Comparison of ENCODE assay signal across 8 cellular contexts in the genomic region with DNA sequence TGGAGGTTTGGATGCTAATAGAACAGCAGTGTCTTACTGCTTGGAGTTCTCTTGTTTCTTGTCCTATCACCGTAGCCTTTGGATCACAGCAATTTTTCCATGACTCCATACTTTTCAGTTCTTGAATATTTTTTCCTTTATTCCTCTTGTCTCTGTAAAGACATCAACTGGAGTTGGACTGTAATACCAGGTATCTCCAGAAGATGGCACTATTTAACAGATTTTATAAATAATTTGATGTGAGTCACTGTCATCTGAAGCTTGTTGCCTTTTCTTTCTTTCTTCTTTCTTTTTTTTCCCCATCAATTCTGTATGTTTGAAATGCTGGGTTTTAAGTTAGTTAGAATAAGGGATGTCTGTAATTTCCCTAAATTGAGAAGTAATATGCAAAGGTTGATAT. TPM values are rescaled to one million over a fixed set of nuclear protein-coding genes. Genes with fewer than 3 reads are reported as not detected.
A peak's percentile ranks its signal among the peaks of the same experiment; 100 is the strongest.
DNase-seq lines count a peak whose midpoint lies in the region; ATAC-seq, FAIRE-seq and TF ChIP-seq lines count a peak whose summit lies in the region.

No MANE protein-coding gene starts in this region.

- H3K4me1 Mint-ChIP-seq in activated naive CD8-positive, alpha-beta T cell treated with anti-CD3 and anti-CD28 coated beads, Interleukin-2, amount 50 U/mL, for 24 hours = no peaks in the 10 kb centered on the region

- H3K27me3 Mint-ChIP-seq in activated naive CD8-positive, alpha-beta T cell treated with anti-CD3 and anti-CD28 coated beads, Interleukin-2, amount 50 U/mL, for 24 hours = no peaks in the 10 kb centered on the region

- FAIRE-seq in frontal cortex (lab: Jason Lieb, UNC) = peak; percentile 74

- peaks cover 20% of the 10 kb centered on the region for H3K36me3 Mint-ChIP-seq in activated naive CD8-positive, alpha-beta T cell treated with anti-CD3 and anti-CD28 coated beads, Interleukin-2, amount 50 U/mL, for 24 hours (ENCODE audit: low read depth)

- no peaks in the 10 kb centered on the region for H3K9me3 ChIP-seq in SK-N-MC (ENCODE audit: low read depth, low read length)

- in situ Hi-C loops in Caki2 (cut with HindIII; ENCODE audit: low pct_unique_long_range_greater_than_20kb, low sequenced_read_pairs) = no loop called here

- H3K4me3 Mint-ChIP-seq in activated naive CD8-positive, alpha-beta T cell treated with anti-CD3 and anti-CD28 coated beads, Interleukin-2, amount 50 U/mL, for 24 hours = no peak overlapping the region

- no peak for ATAC-seq in HG03571 (IDR thresholded peaks at IDR 0.05; ENCODE audit: unreplicated experiment)
- no peak for ATAC-seq in activated naive CD8-positive, alpha-beta T cell treated with anti-CD3 and anti-CD28 coated beads, Interleukin-2, amount 50 U/mL, for 24 hours

- H3K27ac ChIP-seq in SK-N-MC = no peak overlapping the region

- H3K9ac ChIP-seq in SK-N-MC (ENCODE audit: insufficient read length) = no peak overlapping the region

- no peaks in the 10 kb centered on the region for H3K9me3 Mint-ChIP-seq in activated naive CD8-positive, alpha-beta T cell treated with anti-CD3 and anti-CD28 coated beads, Interleukin-2, amount 50 U/mL, for 24 hours

- peak; percentile 8 for TF ChIP-seq CTCF in HFF-Myc (IDR thresholded peaks at IDR 0.05; ENCODE audit: low read depth, low read length, missing control alignments)

- no peak overlapping the region for H3K4me3 ChIP-seq in HFF-Myc (replicated peaks; ENCODE audit: low read depth, low read length)
- H3K4me3 ChIP-seq in SK-N-MC = no peak overlapping the region

- DNase-seq in Caki2 (ENCODE audit: low read depth) = peak; percentile 45
- DNase-seq in HFF-Myc (ENCODE audit: extremely low read depth, low read depth) = peak; percentile 46
- peak; percentile 35 for DNase-seq in SK-N-MC (ENCODE audit: low read depth, low spot score)
- DNase-seq in frontal cortex (ENCODE audit: low spot score in 2 of 2) = no peak
- DNase-seq in superior temporal gyrus (ENCODE audit: extremely low spot score) = peak; percentile 77
- DNase-seq in activated naive CD8-positive, alpha-beta T cell treated with anti-CD3 and anti-CD28 coated beads, Interleukin-2, amount 50 U/mL, for 24 hours = no peak
- no peak for DNase-seq in activated gamma-delta T cell (lab: John Stamatoyannopoulos, UW)

- no peaks in the 10 kb centered on the region; the same call in 1 of the 2 replicates for H3K36me3 ChIP-seq in SK-N-MC (ENCODE audit: insufficient read depth, low read length)

- no peak overlapping the region for H3K27ac Mint-ChIP-seq in activated naive CD8-positive, alpha-beta T cell treated with anti-CD3 and anti-CD28 coated beads, Interleukin-2, amount 50 U/mL, for 24 hours

RNA-seq across cellular contexts. Expression of a gene that starts 24.1 kb away (rescaled TPM):
- 49.7 and 62.7 TPM in 2 replicates for total RNA-seq in Caki2 (2014; rRNA removed; shearing (Covaris generic); ENCODE audit: low replicate concordance)
- total RNA-seq in frontal cortex = 21.6 TPM

Comparison
In these comparisons a context has a peak if more than half of its experiments do, and no peak if none do; other contexts are left out.
1. DNase-seq: peak in Caki2 (single experiment), HFF-Myc (single experiment), SK-N-MC (single experiment) and superior temporal gyrus (single experiment); none in frontal cortex (0 of 2), activated naive CD8-positive, alpha-beta T cell treated with anti-CD3 and anti-CD28 coated beads, Interleukin-2, amount 50 U/mL, for 24 hours (single experiment) and activated gamma-delta T cell (single experiment).